2 cellular contexts compared by ENCODE assay signal in the genomic region with DNA sequence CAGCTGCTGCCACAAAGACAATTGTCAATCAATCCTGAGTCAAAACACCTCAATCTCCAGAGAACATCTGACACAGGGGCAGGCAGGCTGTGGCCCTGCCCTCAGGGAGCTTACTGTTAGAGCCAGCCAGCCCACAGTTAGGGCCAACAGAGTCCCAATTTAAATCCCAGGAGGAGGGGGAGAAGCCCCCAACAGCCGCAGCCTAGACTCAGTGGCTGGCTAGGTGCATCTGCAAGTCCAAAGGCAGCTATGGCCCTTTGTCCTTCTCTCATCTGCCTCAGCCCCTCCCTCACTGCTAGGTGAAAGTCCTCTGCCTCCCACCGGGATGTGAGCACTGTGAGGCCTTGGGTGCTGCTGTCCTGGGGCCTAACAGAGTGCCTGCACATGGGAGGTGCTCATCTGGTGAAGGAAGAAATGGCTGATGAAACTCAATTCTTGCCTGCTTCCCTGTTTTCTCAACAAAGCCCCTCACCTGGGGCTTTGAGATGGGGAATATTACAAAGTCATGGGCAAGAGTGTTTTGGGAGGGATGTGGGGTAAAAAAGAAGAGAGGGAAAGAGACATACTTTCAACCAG.
A peak's percentile ranks its signal among the peaks of the same experiment; 100 is the strongest.
TF ChIP-seq lines count a peak whose summit lies in the region.

No MANE protein-coding gene starts in this region.

TF ChIP-seq in K562, 482 proteins besides CTCF, POLR2A, EP300 and RAD21:
- TF ChIP-seq SNRNP70 (optimal IDR thresholded peaks at IDR 0.05; ENCODE audit: low read depth, low read length) (no peak), NR3C1 (CRISPR knock-in tag; IDR thresholded peaks at IDR 0.05) (no peak), ARID1B (IDR thresholded peaks at IDR 0.05) (no peak), POLR2AphosphoS5 (IDR thresholded peaks at IDR 0.05; ENCODE audit: control insufficient read depth, insufficient read depth, low read depth, low read length) (no peak), MEIS2 (IDR thresholded peaks at IDR 0.05; ENCODE audit: partially characterized antibody) (peak; percentile 16), ZFP30 (CRISPR knock-in tag; IDR thresholded peaks at IDR 0.05; ENCODE audit: borderline replicate concordance) (no peak), CBFB (CRISPR knock-in tag; IDR thresholded peaks at IDR 0.05) (no peak), TRIM28 (IDR thresholded peaks at IDR 0.05) (peak; percentile 89), RUNX1 (IDR thresholded peaks at IDR 0.05; ENCODE audit: low read depth) (no peak), TGIF2 (CRISPR knock-in tag; IDR thresholded peaks at IDR 0.05) (no peak), ZNF316 (IDR thresholded peaks at IDR 0.05) (peak; percentile 90), ZBTB1 (CRISPR knock-in tag; IDR thresholded peaks at IDR 0.05; ENCODE audit: borderline replicate concordance, low read depth) (no peak), JUND (IDR thresholded peaks at IDR 0.05; ENCODE audit: borderline replicate concordance, low read depth, low read length) (no peak), JUND (tag; IDR thresholded peaks at IDR 0.05; ENCODE audit: borderline replicate concordance, low read depth, low read length) (no peak), BMI1 (IDR thresholded peaks at IDR 0.05; ENCODE audit: low read length) (no peak), ZNF24 (IDR thresholded peaks at IDR 0.05) (no peak), ZNF551 (CRISPR knock-in tag; IDR thresholded peaks at IDR 0.05) (no peak), SRSF3 (IDR thresholded peaks at IDR 0.05; ENCODE audit: insufficient read depth, low read length) (no peak), NUFIP1 (IDR thresholded peaks at IDR 0.05; ENCODE audit: partially characterized antibody) (no peak), SETDB1 (IDR thresholded peaks at IDR 0.05; ENCODE audit: low read length) (no peak), MAZ (CRISPR knock-in tag; conservative IDR thresholded peaks at IDR 0.05 in 1 of 2, IDR thresholded peaks at IDR 0.05 in 1 of 2) (no peak), TCF7L2 (IDR thresholded peaks at IDR 0.05; ENCODE audit: low read depth, low read length) (no peak), TCF7 (IDR thresholded peaks at IDR 0.05; ENCODE audit: borderline replicate concordance) (no peak), TRIM24 (IDR thresholded peaks at IDR 0.05) (peak; percentile 62 to 83; a peak in 3 of 4 replicates)
- TF ChIP-seq, protein P1, sequence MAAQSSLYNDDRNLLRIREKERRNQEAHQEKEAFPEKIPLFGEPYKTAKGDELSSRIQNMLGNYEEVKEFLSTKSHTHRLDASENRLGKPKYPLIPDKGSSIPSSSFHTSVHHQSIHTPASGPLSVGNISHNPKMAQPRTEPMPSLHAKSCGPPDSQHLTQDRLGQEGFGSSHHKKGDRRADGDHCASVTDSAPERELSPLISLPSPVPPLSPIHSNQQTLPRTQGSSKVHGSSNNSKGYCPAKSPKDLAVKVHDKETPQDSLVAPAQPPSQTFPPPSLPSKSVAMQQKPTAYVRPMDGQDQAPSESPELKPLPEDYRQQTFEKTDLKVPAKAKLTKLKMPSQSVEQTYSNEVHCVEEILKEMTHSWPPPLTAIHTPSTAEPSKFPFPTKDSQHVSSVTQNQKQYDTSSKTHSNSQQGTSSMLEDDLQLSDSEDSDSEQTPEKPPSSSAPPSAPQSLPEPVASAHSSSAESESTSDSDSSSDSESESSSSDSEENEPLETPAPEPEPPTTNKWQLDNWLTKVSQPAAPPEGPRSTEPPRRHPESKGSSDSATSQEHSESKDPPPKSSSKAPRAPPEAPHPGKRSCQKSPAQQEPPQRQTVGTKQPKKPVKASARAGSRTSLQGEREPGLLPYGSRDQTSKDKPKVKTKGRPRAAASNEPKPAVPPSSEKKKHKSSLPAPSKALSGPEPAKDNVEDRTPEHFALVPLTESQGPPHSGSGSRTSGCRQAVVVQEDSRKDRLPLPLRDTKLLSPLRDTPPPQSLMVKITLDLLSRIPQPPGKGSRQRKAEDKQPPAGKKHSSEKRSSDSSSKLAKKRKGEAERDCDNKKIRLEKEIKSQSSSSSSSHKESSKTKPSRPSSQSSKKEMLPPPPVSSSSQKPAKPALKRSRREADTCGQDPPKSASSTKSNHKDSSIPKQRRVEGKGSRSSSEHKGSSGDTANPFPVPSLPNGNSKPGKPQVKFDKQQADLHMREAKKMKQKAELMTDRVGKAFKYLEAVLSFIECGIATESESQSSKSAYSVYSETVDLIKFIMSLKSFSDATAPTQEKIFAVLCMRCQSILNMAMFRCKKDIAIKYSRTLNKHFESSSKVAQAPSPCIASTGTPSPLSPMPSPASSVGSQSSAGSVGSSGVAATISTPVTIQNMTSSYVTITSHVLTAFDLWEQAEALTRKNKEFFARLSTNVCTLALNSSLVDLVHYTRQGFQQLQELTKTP (IDR thresholded peaks at IDR 0.05; ENCODE audit: low read depth in 1 of 2, partially characterized antibody in 2 of 2) = no peak
- TF ChIP-seq, protein P2, sequence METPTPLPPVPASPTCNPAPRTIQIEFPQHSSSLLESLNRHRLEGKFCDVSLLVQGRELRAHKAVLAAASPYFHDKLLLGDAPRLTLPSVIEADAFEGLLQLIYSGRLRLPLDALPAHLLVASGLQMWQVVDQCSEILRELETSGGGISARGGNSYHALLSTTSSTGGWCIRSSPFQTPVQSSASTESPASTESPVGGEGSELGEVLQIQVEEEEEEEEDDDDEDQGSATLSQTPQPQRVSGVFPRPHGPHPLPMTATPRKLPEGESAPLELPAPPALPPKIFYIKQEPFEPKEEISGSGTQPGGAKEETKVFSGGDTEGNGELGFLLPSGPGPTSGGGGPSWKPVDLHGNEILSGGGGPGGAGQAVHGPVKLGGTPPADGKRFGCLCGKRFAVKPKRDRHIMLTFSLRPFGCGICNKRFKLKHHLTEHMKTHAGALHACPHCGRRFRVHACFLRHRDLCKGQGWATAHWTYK (CRISPR knock-in tag; IDR thresholded peaks at IDR 0.05) = no peak
TF ChIP-seq in K562: peak in this region for 4.

TF ChIP-seq in HEK293T, 16 proteins besides CTCF, POLR2A, EP300 and RAD21:
- TF ChIP-seq LEF1 (IDR thresholded peaks at IDR 0.05; ENCODE audit: borderline replicate concordance) (no peak), HDGF (IDR thresholded peaks at IDR 0.05; ENCODE audit: borderline replicate concordance) (no peak), SP1 (IDR thresholded peaks at IDR 0.05) (no peak), BHLHE40 (IDR thresholded peaks at IDR 0.05; ENCODE audit: borderline replicate concordance) (no peak), FOXM1 (IDR thresholded peaks at IDR 0.05; ENCODE audit: borderline replicate concordance) (no peak), FOXA1 (IDR thresholded peaks at IDR 0.05) (no peak), ZNF384 (IDR thresholded peaks at IDR 0.05) (no peak), L3MBTL2 (conservative IDR thresholded peaks at IDR 0.05) (no peak), NFRKB (IDR thresholded peaks at IDR 0.05) (no peak), ARNT (IDR thresholded peaks at IDR 0.05) (no peak), SUZ12 (IDR thresholded peaks at IDR 0.05) (no peak), ELF4 (IDR thresholded peaks at IDR 0.05) (no peak), CTBP1 (IDR thresholded peaks at IDR 0.05; ENCODE audit: borderline replicate concordance) (no peak), TARDBP (IDR thresholded peaks at IDR 0.05) (no peak), FOXK2 (IDR thresholded peaks at IDR 0.05) (no peak)
- TF ChIP-seq, protein P3, sequence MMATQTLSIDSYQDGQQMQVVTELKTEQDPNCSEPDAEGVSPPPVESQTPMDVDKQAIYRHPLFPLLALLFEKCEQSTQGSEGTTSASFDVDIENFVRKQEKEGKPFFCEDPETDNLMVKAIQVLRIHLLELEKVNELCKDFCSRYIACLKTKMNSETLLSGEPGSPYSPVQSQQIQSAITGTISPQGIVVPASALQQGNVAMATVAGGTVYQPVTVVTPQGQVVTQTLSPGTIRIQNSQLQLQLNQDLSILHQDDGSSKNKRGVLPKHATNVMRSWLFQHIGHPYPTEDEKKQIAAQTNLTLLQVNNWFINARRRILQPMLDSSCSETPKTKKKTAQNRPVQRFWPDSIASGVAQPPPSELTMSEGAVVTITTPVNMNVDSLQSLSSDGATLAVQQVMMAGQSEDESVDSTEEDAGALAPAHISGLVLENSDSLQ (IDR thresholded peaks at IDR 0.05) = no peak
